In genomic region chr1:18641005-18641941, GRCh38 we compare ENCODE assay signal across 2 cellular contexts.
A peak's percentile ranks its signal among the peaks of the same experiment; 100 is the strongest.
TF ChIP-seq lines count a peak whose summit lies in the region.

No MANE protein-coding gene starts in this region.

TF ChIP-seq in K562, 482 proteins besides CTCF, POLR2A, EP300 and RAD21:
- TF ChIP-seq, protein P1, sequence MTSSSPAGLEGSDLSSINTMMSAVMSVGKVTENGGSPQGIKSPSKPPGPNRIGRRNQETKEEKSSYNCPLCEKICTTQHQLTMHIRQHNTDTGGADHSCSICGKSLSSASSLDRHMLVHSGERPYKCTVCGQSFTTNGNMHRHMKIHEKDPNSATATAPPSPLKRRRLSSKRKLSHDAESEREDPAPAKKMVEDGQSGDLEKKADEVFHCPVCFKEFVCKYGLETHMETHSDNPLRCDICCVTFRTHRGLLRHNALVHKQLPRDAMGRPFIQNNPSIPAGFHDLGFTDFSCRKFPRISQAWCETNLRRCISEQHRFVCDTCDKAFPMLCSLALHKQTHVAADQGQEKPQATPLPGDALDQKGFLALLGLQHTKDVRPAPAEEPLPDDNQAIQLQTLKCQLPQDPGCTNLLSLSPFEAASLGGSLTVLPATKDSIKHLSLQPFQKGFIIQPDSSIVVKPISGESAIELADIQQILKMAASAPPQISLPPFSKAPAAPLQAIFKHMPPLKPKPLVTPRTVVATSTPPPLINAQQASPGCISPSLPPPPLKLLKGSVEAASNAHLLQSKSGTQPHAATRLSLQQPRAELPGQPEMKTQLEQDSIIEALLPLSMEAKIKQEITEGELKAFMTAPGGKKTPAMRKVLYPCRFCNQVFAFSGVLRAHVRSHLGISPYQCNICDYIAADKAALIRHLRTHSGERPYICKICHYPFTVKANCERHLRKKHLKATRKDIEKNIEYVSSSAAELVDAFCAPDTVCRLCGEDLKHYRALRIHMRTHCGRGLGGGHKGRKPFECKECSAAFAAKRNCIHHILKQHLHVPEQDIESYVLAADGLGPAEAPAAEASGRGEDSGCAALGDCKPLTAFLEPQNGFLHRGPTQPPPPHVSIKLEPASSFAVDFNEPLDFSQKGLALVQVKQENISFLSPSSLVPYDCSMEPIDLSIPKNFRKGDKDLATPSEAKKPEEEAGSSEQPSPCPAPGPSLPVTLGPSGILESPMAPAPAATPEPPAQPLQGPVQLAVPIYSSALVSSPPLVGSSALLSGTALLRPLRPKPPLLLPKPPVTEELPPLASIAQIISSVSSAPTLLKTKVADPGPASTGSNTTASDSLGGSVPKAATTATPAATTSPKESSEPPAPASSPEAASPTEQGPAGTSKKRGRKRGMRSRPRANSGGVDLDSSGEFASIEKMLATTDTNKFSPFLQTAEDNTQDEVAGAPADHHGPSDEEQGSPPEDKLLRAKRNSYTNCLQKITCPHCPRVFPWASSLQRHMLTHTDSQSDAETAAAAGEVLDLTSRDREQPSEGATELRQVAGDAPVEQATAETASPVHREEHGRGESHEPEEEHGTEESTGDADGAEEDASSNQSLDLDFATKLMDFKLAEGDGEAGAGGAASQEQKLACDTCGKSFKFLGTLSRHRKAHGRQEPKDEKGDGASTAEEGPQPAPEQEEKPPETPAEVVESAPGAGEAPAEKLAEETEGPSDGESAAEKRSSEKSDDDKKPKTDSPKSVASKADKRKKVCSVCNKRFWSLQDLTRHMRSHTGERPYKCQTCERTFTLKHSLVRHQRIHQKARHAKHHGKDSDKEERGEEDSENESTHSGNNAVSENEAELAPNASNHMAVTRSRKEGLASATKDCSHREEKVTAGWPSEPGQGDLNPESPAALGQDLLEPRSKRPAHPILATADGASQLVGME (CRISPR knock-in tag; IDR thresholded peaks at IDR 0.05) = no peak
- TF ChIP-seq CBX2 (IDR thresholded peaks at IDR 0.05; ENCODE audit: insufficient read depth, low read length, poor library complexity, severe bottlenecking) = peak; percentile 62
- 0 out of 2 replicates have a peak, but pooled peaks have one; percentile 5 for TF ChIP-seq CBFA2T2 (conservative IDR thresholded peaks at IDR 0.05)
- TF ChIP-seq HES1 (IDR thresholded peaks at IDR 0.05; ENCODE audit: low read depth) = 0 out of 2 replicates have a peak, but pooled peaks have one; percentile 20
- no peak for TF ChIP-seq RFX1 (IDR thresholded peaks at IDR 0.05)
- TF ChIP-seq CBFA2T3 (IDR thresholded peaks at IDR 0.05) = peak; percentile 29; the same call in 1 of the 2 replicates
TF ChIP-seq in K562: peak in this region for 4.

TF ChIP-seq in neural cell, 6 proteins besides CTCF, POLR2A, EP300 and RAD21 (continued from another document):
- TF ChIP-seq, protein P2, sequence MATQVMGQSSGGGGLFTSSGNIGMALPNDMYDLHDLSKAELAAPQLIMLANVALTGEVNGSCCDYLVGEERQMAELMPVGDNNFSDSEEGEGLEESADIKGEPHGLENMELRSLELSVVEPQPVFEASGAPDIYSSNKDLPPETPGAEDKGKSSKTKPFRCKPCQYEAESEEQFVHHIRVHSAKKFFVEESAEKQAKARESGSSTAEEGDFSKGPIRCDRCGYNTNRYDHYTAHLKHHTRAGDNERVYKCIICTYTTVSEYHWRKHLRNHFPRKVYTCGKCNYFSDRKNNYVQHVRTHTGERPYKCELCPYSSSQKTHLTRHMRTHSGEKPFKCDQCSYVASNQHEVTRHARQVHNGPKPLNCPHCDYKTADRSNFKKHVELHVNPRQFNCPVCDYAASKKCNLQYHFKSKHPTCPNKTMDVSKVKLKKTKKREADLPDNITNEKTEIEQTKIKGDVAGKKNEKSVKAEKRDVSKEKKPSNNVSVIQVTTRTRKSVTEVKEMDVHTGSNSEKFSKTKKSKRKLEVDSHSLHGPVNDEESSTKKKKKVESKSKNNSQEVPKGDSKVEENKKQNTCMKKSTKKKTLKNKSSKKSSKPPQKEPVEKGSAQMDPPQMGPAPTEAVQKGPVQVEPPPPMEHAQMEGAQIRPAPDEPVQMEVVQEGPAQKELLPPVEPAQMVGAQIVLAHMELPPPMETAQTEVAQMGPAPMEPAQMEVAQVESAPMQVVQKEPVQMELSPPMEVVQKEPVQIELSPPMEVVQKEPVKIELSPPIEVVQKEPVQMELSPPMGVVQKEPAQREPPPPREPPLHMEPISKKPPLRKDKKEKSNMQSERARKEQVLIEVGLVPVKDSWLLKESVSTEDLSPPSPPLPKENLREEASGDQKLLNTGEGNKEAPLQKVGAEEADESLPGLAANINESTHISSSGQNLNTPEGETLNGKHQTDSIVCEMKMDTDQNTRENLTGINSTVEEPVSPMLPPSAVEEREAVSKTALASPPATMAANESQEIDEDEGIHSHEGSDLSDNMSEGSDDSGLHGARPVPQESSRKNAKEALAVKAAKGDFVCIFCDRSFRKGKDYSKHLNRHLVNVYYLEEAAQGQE (IDR thresholded peaks at IDR 0.05; ENCODE audit: borderline replicate concordance) = no peak
- TF ChIP-seq MXI1 (conservative IDR thresholded peaks at IDR 0.05; ENCODE audit: poor library complexity, severe bottlenecking) = no peak
TF ChIP-seq in neural cell: peak in this region for 2.
